8 cellular contexts compared by ENCODE assay signal in the genomic region with DNA sequence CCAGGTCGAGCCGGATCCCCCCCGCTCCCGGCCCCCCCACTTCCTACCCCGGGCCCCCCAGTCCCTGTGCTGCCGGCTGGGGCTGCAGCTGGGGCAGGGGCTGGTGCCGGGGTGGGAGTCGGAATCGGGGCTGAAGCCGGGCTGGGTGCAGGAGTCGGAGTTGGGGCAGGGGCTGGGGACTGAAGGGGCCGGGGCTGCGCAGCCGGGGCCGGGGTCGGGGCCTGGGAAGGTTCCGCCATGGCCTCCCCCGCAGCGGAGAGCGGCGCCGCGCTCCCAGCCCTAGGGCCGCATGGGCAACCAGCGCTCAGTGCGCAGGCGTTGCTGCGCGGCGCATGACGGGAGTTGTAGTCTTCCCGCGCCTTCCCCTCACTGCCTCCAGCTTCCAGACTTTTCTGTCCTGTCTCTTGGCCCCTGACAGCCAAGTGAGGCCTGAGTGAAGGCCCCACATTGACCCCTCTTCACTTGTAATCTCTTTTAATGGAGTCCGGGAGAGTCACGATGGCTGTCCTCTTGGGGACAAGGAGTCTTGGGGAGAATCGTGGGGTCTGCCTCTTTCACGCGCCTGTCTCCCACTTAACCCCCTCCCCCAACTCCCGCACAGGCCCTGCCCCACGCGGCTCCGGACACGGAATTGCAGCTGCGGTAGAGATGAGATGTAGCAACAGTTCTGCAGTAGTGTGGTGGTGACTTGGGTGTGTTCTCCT. TPM values are rescaled to one million over a fixed set of nuclear protein-coding genes. Genes with fewer than 3 reads are reported as not detected.
DNase-seq lines count a peak whose midpoint lies in the region; ATAC-seq and TF ChIP-seq lines count a peak whose summit lies in the region.

A gene (minus strand): TSS at position 302 of the 704 bp plus-strand sequence. CDS start 63 bp downstream, at position 239.

- H3K27me3 ChIP-seq in WERI-Rb-1 (ENCODE audit: insufficient read depth, low read depth, severe bottlenecking) (no peaks in the 10 kb centered on the region), skeletal muscle tissue (ENCODE audit: control insufficient read depth in 3 of 3, insufficient read depth in 3 of 3, low read length in 3 of 3) (no peaks in the 10 kb centered on the region)

- H3K27ac ChIP-seq in WERI-Rb-1 (peak within 1 kb of the TSS; percentile 54), skeletal muscle tissue (ENCODE audit: low read depth, low read length) (peak within 1 kb of the TSS; percentile 33)

- ATAC-seq in GM21717 (IDR thresholded peaks at IDR 0.05; ENCODE audit: unreplicated experiment) = no peak

- TF ChIP-seq CTCF in HFF-Myc (IDR thresholded peaks at IDR 0.05; ENCODE audit: low read depth, low read length, missing control alignments) (no peak), WERI-Rb-1 (IDR thresholded peaks at IDR 0.05; ENCODE audit: low read depth, low read length) (no peak)

- in situ Hi-C loops in T47D (cut with HindIII; ENCODE audit: low pct_unique_long_range_greater_than_20kb, low sequenced_read_pairs) = no loop called here

- H3K9me3 ChIP-seq in WERI-Rb-1 (ENCODE audit: severe bottlenecking) (no peaks in the 10 kb centered on the region), skeletal muscle tissue (ENCODE audit: control insufficient read depth in 3 of 3, low read length in 3 of 3) (no peaks in the 10 kb centered on the region)

- DNase-seq in EH (ENCODE audit: low read depth) = peak; percentile 84
- peak; percentile 52 for DNase-seq in HFF-Myc (ENCODE audit: extremely low read depth, low read depth)
- DNase-seq in NCI-H2107 (lab: John Stamatoyannopoulos, UW) = peak; percentile 71
- DNase-seq in WERI-Rb-1 = peak; percentile 89
- peak; percentile 90 to 99 for DNase-seq in T47D (ENCODE audit: low read depth in 1 of 2, low spot score in 1 of 2)
- peak; percentile 96 for DNase-seq in iPS-NIHi11 (ENCODE audit: low spot score)

- H3K4me3 ChIP-seq in HFF-Myc (replicated peaks; ENCODE audit: low read depth, low read length) = peak within 1 kb of the TSS; percentile 60
- peak within 1 kb of the TSS; percentile 59 for H3K4me3 ChIP-seq in WERI-Rb-1 (ENCODE audit: low read depth, low read length)
- H3K4me3 ChIP-seq in skeletal muscle tissue (ENCODE audit: low read length in 3 of 3) = peak within 1 kb of the TSS; percentile 59 to 71 (median 66)

- peak within 1 kb of the TSS; percentile 54 to 68 (median 65) for H3K9ac ChIP-seq in skeletal muscle tissue (ENCODE audit: low read depth in 1 of 3, low read length in 3 of 3)

- H3K4me1 ChIP-seq in skeletal muscle tissue (ENCODE audit: control insufficient read depth in 3 of 3, insufficient read depth in 3 of 3, low read length in 3 of 3) = peaks cover 19 to 29% (median 22%) of the 10 kb centered on the region in 3 donors

- peaks cover 58% of the 10 kb centered on the region for H3K36me3 ChIP-seq in WERI-Rb-1
- H3K36me3 ChIP-seq in skeletal muscle tissue (ENCODE audit: control insufficient read depth in 3 of 3, insufficient read depth in 3 of 3, low read length in 3 of 3) = peaks cover 33 to 44% (median 36%) of the 10 kb centered on the region in 3 donors

RNA-seq across cellular contexts. Expression of the gene that starts here (rescaled TPM):
- total RNA-seq in skeletal muscle tissue = 8.9 TPM
